10 cellular contexts compared by ENCODE assay signal in the genomic region with DNA sequence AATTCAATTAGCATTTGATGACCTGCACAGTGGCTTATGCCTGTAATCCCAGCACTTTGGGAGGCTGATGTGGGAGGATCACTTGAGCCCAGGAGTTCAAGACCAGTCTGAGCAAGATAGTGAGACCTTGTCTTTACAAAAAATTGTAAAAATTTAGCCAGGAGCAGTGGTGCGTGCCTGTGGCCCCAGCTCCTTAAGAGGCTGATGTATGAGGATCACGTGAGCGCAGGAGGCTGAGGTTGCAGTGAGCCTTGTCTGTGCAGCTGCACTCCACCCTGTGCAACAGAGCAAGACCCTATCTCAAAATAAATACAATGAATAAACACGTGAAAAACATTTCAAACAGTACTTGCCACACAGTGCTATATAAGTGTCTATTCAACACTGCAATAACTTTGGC. TPM values are rescaled to one million over a fixed set of nuclear protein-coding genes. Genes with fewer than 3 reads are reported as not detected.
DNase-seq lines count a peak whose midpoint lies in the region; ATAC-seq and TF ChIP-seq lines count a peak whose summit lies in the region.
"Had no signal": no experiment of that assay in that cellular context is flagged by ENCODE, and none has a peak within 500 bp of the region (broad histone marks: within the 10 kb centered on the region; RNA-seq: fewer than 3 reads in every experiment).

No MANE protein-coding gene starts in this region.

- H3K4me3 ChIP-seq in GM12864 (ENCODE audit: low read depth, low read length) (no peak overlapping the region), fibroblast of the aortic adventitia (ENCODE audit: low read depth, low read length) (no peak overlapping the region), H7 (ENCODE audit: insufficient read depth, low read depth, low read length) (no peak overlapping the region)
- H3K4me3 ChIP-seq: body of pancreas had no signal

- peaks cover 14% of the 10 kb centered on the region for H3K27me3 ChIP-seq in H7 (ENCODE audit: control insufficient read depth, insufficient read depth, low read length)
- H3K27me3 ChIP-seq: body of pancreas had no signal

- TF ChIP-seq CTCF in GM12864 (IDR thresholded peaks at IDR 0.05; ENCODE audit: low read depth, low read length, missing control alignments), result no peak
- TF ChIP-seq CTCF in fibroblast of the aortic adventitia (IDR thresholded peaks at IDR 0.05; ENCODE audit: insufficient read depth, low read length), result no peak

- no peaks in the 10 kb centered on the region for H3K36me3 ChIP-seq in H7 (replicated peaks; ENCODE audit: control insufficient read depth, insufficient read depth, low read length)

- DNase-seq in GM12864 (ENCODE audit: low read depth), result peak; percentile 65
- peak; percentile 37 for DNase-seq in fibroblast of the aortic adventitia (ENCODE audit: low read depth)
- DNase-seq in H7, result no peak
- DNase-seq in stimulated activated CD4-positive, alpha-beta T cell treated with anti-CD3 and anti-CD28 coated beads, Interleukin-4, amount 100 ng/mL, for 24 hours, result no peak
- no peak for DNase-seq in midbrain (lab: John Stamatoyannopoulos, UW)
- DNase-seq: activated CD8-positive, alpha-beta T cell treated with anti-CD3 and anti-CD28 coated beads for 36 hours; body of pancreas had no signal

- ATAC-seq in GM21423 (IDR thresholded peaks at IDR 0.05; ENCODE audit: unreplicated experiment) (peak; percentile 51), HG03196 (IDR thresholded peaks at IDR 0.05; ENCODE audit: unreplicated experiment) (peak; percentile 54), GM21717 (IDR thresholded peaks at IDR 0.05; ENCODE audit: unreplicated experiment) (no peak)
- ATAC-seq: activated CD8-positive, alpha-beta T cell treated with anti-CD3 and anti-CD28 coated beads for 36 hours; body of pancreas had no signal

RNA-seq across cellular contexts. Expression of gene ABCA1, which starts 4.2 kb away (rescaled TPM):
- total RNA-seq in fibroblast of the aortic adventitia (ENCODE audit: low replicate concordance), result 40.1 and 45.0 TPM in 2 replicates
- 2.9 and 3.6 TPM in 2 replicates for total RNA-seq in H7 (2014; rRNA removed; shearing (Covaris generic))

Comparison
In these comparisons a context has a peak if more than half of its experiments do, and no peak if none do; other contexts are left out.
1. DNase-seq: peak in GM12864 (single experiment) and fibroblast of the aortic adventitia (single experiment); none in H7 (single experiment), stimulated activated CD4-positive, alpha-beta T cell treated with anti-CD3 and anti-CD28 coated beads, Interleukin-4, amount 100 ng/mL, for 24 hours (single experiment) and midbrain (single experiment).